ENCODE assay signal across 8 cellular contexts in the genomic region with DNA sequence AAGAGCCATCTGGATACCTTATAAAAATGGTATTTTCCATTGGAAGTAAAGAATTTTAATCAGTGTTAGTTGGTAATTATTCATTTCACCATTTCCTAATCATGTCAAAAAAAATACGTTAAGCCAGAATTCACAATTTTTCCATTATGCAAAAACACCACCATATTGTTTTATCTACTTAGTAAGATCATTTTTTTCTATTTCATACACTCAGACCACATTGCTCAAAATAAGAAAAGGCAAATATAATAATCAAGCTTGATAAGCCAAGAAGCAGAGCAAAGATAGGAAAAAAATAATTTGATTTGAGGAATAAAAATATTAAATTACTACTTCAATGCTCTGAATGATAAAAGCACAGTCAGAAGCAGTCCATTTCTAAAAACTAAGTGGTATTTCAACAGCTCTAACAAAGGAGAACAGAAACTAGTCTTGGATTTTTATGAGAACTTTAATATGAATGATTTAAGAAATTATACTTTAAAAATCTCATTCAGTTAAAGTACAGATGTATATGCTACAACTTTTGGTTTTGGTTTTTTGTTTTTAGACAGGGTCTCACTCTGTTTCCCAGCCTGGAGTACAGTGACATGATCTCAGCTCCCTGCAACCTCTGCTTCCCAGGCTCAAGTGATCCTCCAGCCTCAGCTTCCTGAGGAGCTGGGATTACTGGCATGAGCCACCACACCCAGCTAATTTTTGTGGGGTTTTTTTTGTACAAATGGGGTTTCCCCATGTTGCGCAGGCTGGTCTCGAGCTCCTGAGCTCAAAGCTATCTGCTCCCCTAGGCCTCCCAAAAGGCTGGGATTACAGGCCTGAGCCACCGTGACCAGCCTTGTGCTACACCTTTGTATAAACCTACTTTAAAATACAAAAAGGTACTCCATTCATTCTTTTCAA. TPM values are rescaled to one million over a fixed set of nuclear protein-coding genes. Genes with fewer than 3 reads are reported as not detected.
DNase-seq lines count a peak whose midpoint lies in the region; ATAC-seq and TF ChIP-seq lines count a peak whose summit lies in the region.

No MANE protein-coding gene starts in this region.

- H3K9me3 Mint-ChIP-seq in activated T-cell treated with anti-CD3 and anti-CD28 coated beads, Interleukin-2, amount 50 U/mL, for 24 hours = no peaks in the 10 kb centered on the region
- peaks cover 0 to 7% (median 0%) of the 10 kb centered on the region in 6 donors for H3K9me3 Mint-ChIP-seq in immature natural killer cell

- no peaks in the 10 kb centered on the region for H3K36me3 Mint-ChIP-seq in activated T-cell treated with anti-CD3 and anti-CD28 coated beads, Interleukin-2, amount 50 U/mL, for 24 hours (ENCODE audit: low read depth)
- H3K36me3 Mint-ChIP-seq in immature natural killer cell = no peaks in the 10 kb centered on the region

- H3K36me3 ChIP-seq in A673 (ENCODE audit: insufficient read depth, low read length, poor library complexity, severe bottlenecking) (no peaks in the 10 kb centered on the region), upper lobe of right lung (no peaks in the 10 kb centered on the region)

- H3K9me3 ChIP-seq in A673 (ENCODE audit: low read depth, low read length, poor library complexity, severe bottlenecking) = no peaks in the 10 kb centered on the region
- H3K9me3 ChIP-seq in upper lobe of right lung = no peaks in the 10 kb centered on the region

- BruUV-seq in A673 (replicated peaks; lab: Mats Ljungman, UMichigan) = TSS peak; percentile 63

- H3K27ac ChIP-seq in A673 (ENCODE audit: low read depth, low read length, poor library complexity, severe bottlenecking) = peak overlapping the region; percentile 74
- H3K27ac ChIP-seq in upper lobe of right lung = no peak overlapping the region

- POLR2A ChIA-PET in A673 (lab: Charles Lee; ENCODE audit: low non-redundant PET) = interaction anchor here (0.7 kb wide), 1 partner anchor 106 kb away, joined by 4 read pairs; no protein-coding TSS in a partner anchor

- peak; percentile 24 for DNase-seq in A673 (ENCODE audit: low spot score)
- DNase-seq in activated T-cell treated with anti-CD3 and anti-CD28 coated beads, Interleukin-2, amount 50 U/mL, for 24 hours = peak; percentile 59
- peak in 2 of 3 donors; percentile 0 to 1 for DNase-seq in immature natural killer cell
- peak; percentile 45 for DNase-seq in upper lobe of right lung
- DNase-seq in cerebellum (ENCODE audit: low spot score) = no peak
- no peak for DNase-seq in middle frontal gyrus (ENCODE audit: extremely low spot score, low spot score)

- intact Hi-C loops in A673 (cut with micrococcal nuclease; ENCODE audit: unreplicated experiment) = no loop called here
- intact Hi-C loops in upper lobe of right lung (cut with DNase I) = no loop called here

- H3K27me3 Mint-ChIP-seq in activated T-cell treated with anti-CD3 and anti-CD28 coated beads, Interleukin-2, amount 50 U/mL, for 24 hours = no peaks in the 10 kb centered on the region
- no peaks in the 10 kb centered on the region for H3K27me3 Mint-ChIP-seq in immature natural killer cell (ENCODE audit: low read depth in 3 of 3)

- H3K4me1 ChIP-seq in A673 (ENCODE audit: insufficient read depth, low read length, poor library complexity, severe bottlenecking) (peaks cover 25% of the 10 kb centered on the region), upper lobe of right lung (peaks cover 13% of the 10 kb centered on the region)

- CTCF ChIA-PET in A673 (lab: Charles Lee) = no interaction called here

- ATAC-seq in GM19452 (IDR thresholded peaks at IDR 0.05; ENCODE audit: unreplicated experiment) (peak; percentile 71), HG03442 (IDR thresholded peaks at IDR 0.05; ENCODE audit: unreplicated experiment) (peak; percentile 79), upper lobe of right lung (peak; percentile 43)

- peak overlapping the region; percentile 5 for H3K4me3 ChIP-seq in A673 (ENCODE audit: low read depth, low read length, poor library complexity, severe bottlenecking)
- H3K4me3 ChIP-seq in upper lobe of right lung = no peak overlapping the region

- TF ChIP-seq CTCF in A673 (conservative IDR thresholded peaks at IDR 0.05; ENCODE audit: low read depth, low read length) (no peak), upper lobe of right lung (IDR thresholded peaks at IDR 0.05) (no peak)

- H3K27me3 ChIP-seq in A673 (replicated peaks; ENCODE audit: insufficient read depth, low read depth, low read length, poor library complexity) (no peaks in the 10 kb centered on the region), upper lobe of right lung (no peaks in the 10 kb centered on the region)

- H3K4me3 Mint-ChIP-seq in activated T-cell treated with anti-CD3 and anti-CD28 coated beads, Interleukin-2, amount 50 U/mL, for 24 hours = peak overlapping the region; percentile 71
- H3K4me3 Mint-ChIP-seq in immature natural killer cell = no peak overlapping the region

- peak overlapping the region; percentile 97 for H3K27ac Mint-ChIP-seq in activated T-cell treated with anti-CD3 and anti-CD28 coated beads, Interleukin-2, amount 50 U/mL, for 24 hours
- H3K27ac Mint-ChIP-seq in immature natural killer cell = peak overlapping the region in 2 of 6 donors; percentile 26 to 34

- H3K4me1 Mint-ChIP-seq in activated T-cell treated with anti-CD3 and anti-CD28 coated beads, Interleukin-2, amount 50 U/mL, for 24 hours (ENCODE audit: low read depth) = peaks cover 47% of the 10 kb centered on the region
- H3K4me1 Mint-ChIP-seq in immature natural killer cell = peaks cover 10 to 16% of the 10 kb centered on the region in 2 donors

RNA-seq across cellular contexts. Expression of a gene that starts 46.6 kb away (rescaled TPM):
- total RNA-seq in A673 (2021) (not detected in 2 replicates), upper lobe of right lung (8.9 TPM), cerebellum (108 TPM)
- under 1 TPM in 2 of 3 donors, not detected in 1; 0.07 to 0.16 TPM for polyA plus RNA-seq in immature natural killer cell

Comparison
In these comparisons a context has a peak if more than half of its experiments do, and no peak if none do; other contexts are left out.
1. DNase-seq: peak in A673 (single experiment), activated T-cell treated with anti-CD3 and anti-CD28 coated beads, Interleukin-2, amount 50 U/mL, for 24 hours (single experiment), immature natural killer cell (2 of 3) and upper lobe of right lung (single experiment); none in cerebellum (single experiment) and middle frontal gyrus (single experiment).
2. RNA of a gene that starts 46.6 kb away (total RNA-seq): 108 TPM in cerebellum (single experiment); 8.9 TPM in upper lobe of right lung (single experiment) and not detected in A673; every median in the first group is over 10 times any median in the second.
3. Peak in every context shown above with its lines, with median percentiles within 50 percentile points of each other: ATAC-seq.